In genomic region chr4:101398807-101399206, GRCh38 we compare ENCODE assay signal across 30 cellular contexts.
"Had no signal": no experiment of that assay in that cellular context is flagged by ENCODE, and none has a peak within 500 bp of the region (broad histone marks: within the 10 kb centered on the region; RNA-seq: fewer than 3 reads in every experiment).

No MANE protein-coding gene starts in this region.

- H3K4me3 ChIP-seq: ovary, psoas muscle, skin epidermis, smooth muscle cell, spleen, suprapubic skin, testis, tibial artery, transverse colon, upper lobe of right lung, uterus had no signal

- H3K9me3 ChIP-seq: neutrophil, ovary, psoas muscle, suprapubic skin, testis, tibial artery, transverse colon, upper lobe of right lung, uterus had no signal

- H3K4me2 ChIP-seq: smooth muscle cell had no signal

- H2AFZ ChIP-seq: parathyroid adenoma had no signal

- ATAC-seq: naive thymus-derived CD8-positive, alpha-beta T cell; natural killer cell treated with Interleukin-12 subunit alpha and Interleukin-12 subunit beta and Interleukin-15 and Interleukin-18, amount 100 ng/mL, for 72 hours; psoas muscle; right cardiac atrium; sciatic nerve; stimulated activated memory B cell treated with anti-CD40 and anti-IgM and Interleukin-4, amounts not matched to agents 10 μg/mL and 1 μg/mL and 100 μg/mL, for 72 hours; stimulated activated naive CD8-positive, alpha-beta T cell treated with anti-CD3 and anti-CD28 coated beads, Interleukin-15, amount 100 ng/mL, for 72 hours; stimulated activated naive CD8-positive, alpha-beta T cell treated with anti-CD3 and anti-CD28 coated beads, Interleukin-15, Interleukin-2, amounts not matched to agents 100 U/mL and 50 U/mL, for 24 hours; upper lobe of right lung had no signal

- H3K27me3 ChIP-seq: neutrophil, ovary, spleen, suprapubic skin, testis, tibial artery, transverse colon, upper lobe of right lung, uterus had no signal

- H3K9ac ChIP-seq: parathyroid adenoma had no signal

- H3K79me2 ChIP-seq: parathyroid adenoma had no signal

- DNase-seq: naive thymus-derived CD8-positive, alpha-beta T cell; nephron progenitor cell; nucleus accumbens; ovary; posterior cingulate gyrus; psoas muscle; right cardiac atrium; spleen; stimulated activated CD4-positive, alpha-beta T cell treated with anti-CD3 and anti-CD28 coated beads, Interleukin-12 subunit alpha, Interleukin-12 subunit beta, amount 100 ng/mL, for 4 hours; stimulated activated CD4-positive, alpha-beta T cell treated with anti-CD3 and anti-CD28 coated beads, Interleukin-1b, Interleukin-23, amount 100 ng/mL, for 48 hours; stimulated activated CD4-positive, alpha-beta T cell treated with anti-CD3 and anti-CD28 coated beads, Interleukin-4, amount 100 ng/mL, for 1 hour; stimulated activated CD4-positive, alpha-beta T cell treated with anti-CD3 and anti-CD28 coated beads, Interleukin-4, amount 100 ng/mL, for 4 hours; stimulated activated CD8-positive, alpha-beta memory T cell treated with anti-CD3 and anti-CD28 coated beads, Interleukin-4, amount 100 ng/mL, for 48 hours; stimulated activated naive CD4-positive, alpha-beta T cell; stimulated activated naive CD8-positive, alpha-beta T cell treated with anti-CD3 and anti-CD28 coated beads, Interleukin-15, amount 100 ng/mL, for 72 hours; stimulated activated naive CD8-positive, alpha-beta T cell treated with anti-CD3 and anti-CD28 coated beads, Interleukin-15, Interleukin-2, amounts not matched to agents 100 U/mL and 50 U/mL, for 24 hours; substantia nigra; testis; tibial artery; transverse colon; upper lobe of right lung; uterus had no signal

- H3K4me1 ChIP-seq: parathyroid adenoma, psoas muscle, spleen, suprapubic skin, testis, tibial artery, transverse colon, upper lobe of right lung, uterus had no signal

- H3K36me3 ChIP-seq: neutrophil, ovary, spleen, suprapubic skin, tibial artery, transverse colon, upper lobe of right lung, uterus had no signal

- H3K27ac ChIP-seq: neutrophil, ovary, parathyroid adenoma, psoas muscle, skin epidermis, spleen, suprapubic skin, testis, tibial artery, transverse colon, upper lobe of right lung, uterus had no signal
